8 cellular contexts compared by ENCODE assay signal in the genomic region with DNA sequence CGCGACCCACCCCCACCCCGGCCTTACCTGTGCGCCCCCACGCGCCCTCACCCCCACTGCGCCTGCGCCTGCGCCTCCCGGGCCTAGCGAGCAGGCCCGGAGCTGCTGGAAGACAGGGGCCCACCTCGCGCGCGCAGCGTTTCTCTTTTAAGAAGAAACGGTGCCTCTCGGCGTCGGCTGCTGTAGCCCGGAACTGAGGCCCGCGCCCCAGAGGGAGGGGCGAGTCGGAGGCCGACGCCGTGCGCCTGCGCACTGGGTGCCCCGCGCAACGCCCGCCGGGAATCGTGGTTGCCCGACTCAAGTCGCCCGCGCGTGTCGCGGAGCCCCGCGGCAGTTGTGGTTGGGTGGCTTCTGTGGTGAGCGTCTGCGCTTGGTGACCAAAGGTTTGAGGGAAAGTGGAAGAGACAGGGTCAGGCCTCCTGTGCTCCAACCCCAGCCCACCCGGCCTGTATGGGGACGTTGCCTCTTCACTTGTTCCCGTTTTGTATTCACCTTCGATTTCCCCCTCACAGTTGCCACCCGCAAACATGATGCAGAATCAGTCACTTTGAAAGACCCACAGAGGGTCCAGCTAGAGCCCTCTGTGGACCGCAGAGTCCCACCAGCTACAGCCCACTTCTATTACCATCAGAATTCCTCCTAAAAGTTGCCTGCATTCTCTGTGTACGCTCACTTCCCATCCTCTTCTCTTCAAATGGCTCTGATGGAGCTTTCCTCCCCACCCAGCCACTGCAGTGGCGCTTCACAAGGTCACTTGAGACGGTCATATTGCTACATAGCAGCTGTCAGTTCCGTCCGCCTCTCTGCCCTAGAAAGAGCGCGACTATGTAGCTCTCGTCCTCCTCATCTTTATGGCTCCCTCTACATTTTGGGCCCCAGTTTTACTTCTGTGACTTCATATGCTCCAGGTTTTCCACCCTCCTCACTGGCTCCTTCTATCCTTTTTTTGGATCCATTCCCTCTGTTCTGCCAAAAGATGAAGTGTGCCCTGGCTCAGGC. TPM values are rescaled to one million over a fixed set of nuclear protein-coding genes. Genes with fewer than 3 reads are reported as not detected.
A peak's percentile ranks its signal among the peaks of the same experiment; 100 is the strongest.
DNase-seq lines count a peak whose midpoint lies in the region; ATAC-seq and FAIRE-seq lines count a peak whose summit lies in the region.

A gene with protein sequence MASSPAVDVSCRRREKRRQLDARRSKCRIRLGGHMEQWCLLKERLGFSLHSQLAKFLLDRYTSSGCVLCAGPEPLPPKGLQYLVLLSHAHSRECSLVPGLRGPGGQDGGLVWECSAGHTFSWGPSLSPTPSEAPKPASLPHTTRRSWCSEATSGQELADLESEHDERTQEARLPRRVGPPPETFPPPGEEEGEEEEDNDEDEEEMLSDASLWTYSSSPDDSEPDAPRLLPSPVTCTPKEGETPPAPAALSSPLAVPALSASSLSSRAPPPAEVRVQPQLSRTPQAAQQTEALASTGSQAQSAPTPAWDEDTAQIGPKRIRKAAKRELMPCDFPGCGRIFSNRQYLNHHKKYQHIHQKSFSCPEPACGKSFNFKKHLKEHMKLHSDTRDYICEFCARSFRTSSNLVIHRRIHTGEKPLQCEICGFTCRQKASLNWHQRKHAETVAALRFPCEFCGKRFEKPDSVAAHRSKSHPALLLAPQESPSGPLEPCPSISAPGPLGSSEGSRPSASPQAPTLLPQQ (minus strand): TSS at position 195 of the 999 bp plus-strand sequence. CDS start 776 bp downstream, outside the sequence.

- FAIRE-seq in HTR-8/SVneo (lab: Jason Lieb, UNC), result peak; percentile 9

- peak within 1 kb of the TSS; percentile 92 for H3K9ac ChIP-seq in mesenchymal stem cell (ENCODE audit: low read length)

- no peak within 1 kb of the TSS for H2BK5ac ChIP-seq in mesenchymal stem cell (ENCODE audit: low read depth, low read length, poor library complexity, severe bottlenecking)

- peak within 1 kb of the TSS; percentile 74 to 91 for H3K4ac ChIP-seq in mesenchymal stem cell (ENCODE audit: low read depth in 1 of 2, low read length in 2 of 2)

- peak within 1 kb of the TSS; percentile 99 for H4K8ac ChIP-seq in mesenchymal stem cell (ENCODE audit: low read length)

- peak within 1 kb of the TSS in 1 of 2 experiments; percentile 34 for H3K23ac ChIP-seq in mesenchymal stem cell (ENCODE audit: low read length in 2 of 2)

- peak within 1 kb of the TSS; percentile 87 for H4K91ac ChIP-seq in mesenchymal stem cell (ENCODE audit: low read length)

- H2AK5ac ChIP-seq in mesenchymal stem cell (ENCODE audit: low read length, severe bottlenecking), result peak within 1 kb of the TSS; percentile 74

- H3K4me1 ChIP-seq in effector memory CD4-positive, alpha-beta T cell (ENCODE audit: control insufficient read depth, insufficient read depth, low read length, poor library complexity, severe bottlenecking), result peaks cover 31% of the 10 kb centered on the region
- peaks cover 32% of the 10 kb centered on the region for H3K4me1 ChIP-seq in mesenchymal stem cell (ENCODE audit: control insufficient read depth, insufficient read depth, low read depth, low read length)

- peak within 1 kb of the TSS; percentile 89 for H2BK15ac ChIP-seq in mesenchymal stem cell (ENCODE audit: low read depth, poor library complexity, severe bottlenecking)

- no peaks in the 10 kb centered on the region for H3K9me3 ChIP-seq in effector memory CD4-positive, alpha-beta T cell (ENCODE audit: control insufficient read depth, low read length)
- H3K9me3 ChIP-seq in mesenchymal stem cell (ENCODE audit: control insufficient read depth, low read length), result no peaks in the 10 kb centered on the region

- peak within 1 kb of the TSS; percentile 85 to 92 for H3K18ac ChIP-seq in mesenchymal stem cell (ENCODE audit: low read depth in 1 of 2, low read length in 2 of 2)

- H3K14ac ChIP-seq in mesenchymal stem cell (ENCODE audit: low read length in 2 of 2), result peak within 1 kb of the TSS in 1 of 2 experiments; percentile 5

- H3K4me3 ChIP-seq in effector memory CD4-positive, alpha-beta T cell (ENCODE audit: insufficient read depth, low read depth, low read length, poor library complexity, severe bottlenecking), result peak within 1 kb of the TSS; percentile 53
- H3K4me3 ChIP-seq in mesenchymal stem cell (ENCODE audit: insufficient read depth in 1 of 2, low read depth in 1 of 2, low read length in 2 of 2), result peak within 1 kb of the TSS; percentile 65 to 86

- H2BK120ac ChIP-seq in mesenchymal stem cell (ENCODE audit: low read depth, low read length), result peak within 1 kb of the TSS; percentile 55

- H2BK12ac ChIP-seq in mesenchymal stem cell (ENCODE audit: low read length in 2 of 2), result peak within 1 kb of the TSS; percentile 31 to 67

- peak; percentile 83 for ATAC-seq in GM21381 (IDR thresholded peaks at IDR 0.05; ENCODE audit: unreplicated experiment)

- peaks cover 31% of the 10 kb centered on the region for H3K79me1 ChIP-seq in mesenchymal stem cell (replicated peaks; ENCODE audit: low read length, poor library complexity, severe bottlenecking)

- peak within 1 kb of the TSS; percentile 94 for H3K4me2 ChIP-seq in mesenchymal stem cell (ENCODE audit: low read length, poor library complexity, severe bottlenecking)

- WGBS in mesenchymal stem cell, result 10% methylated on average over 50 of the region's 62 CpGs

- H3K27me3 ChIP-seq in effector memory CD4-positive, alpha-beta T cell (replicated peaks; ENCODE audit: control insufficient read depth, insufficient read depth, low read length, poor library complexity, severe bottlenecking), result no peaks in the 10 kb centered on the region
- no peaks in the 10 kb centered on the region for H3K27me3 ChIP-seq in mesenchymal stem cell (ENCODE audit: control insufficient read depth in 1 of 2, insufficient read depth in 1 of 2, low read length in 2 of 2)

- no peaks in the 10 kb centered on the region for H3K36me3 ChIP-seq in effector memory CD4-positive, alpha-beta T cell (ENCODE audit: control insufficient read depth, insufficient read depth, low read length)
- H3K36me3 ChIP-seq in mesenchymal stem cell (ENCODE audit: control insufficient read depth in 1 of 2, insufficient read depth in 2 of 2, low read depth in 1 of 2, low read length in 2 of 2), result peaks cover 16% of the 10 kb centered on the region in 2 experiments

- DNase-seq in COR-L47 (lab: John Stamatoyannopoulos, UW), result peak; percentile 97
- DNase-seq in HTR-8/SVneo (ENCODE audit: insufficient read length, low spot score), result peak; percentile 96
- DNase-seq in NOMO-1 (lab: John Stamatoyannopoulos, UW; ENCODE audit: unreplicated experiment in 2 of 2), result peak; percentile 96 to 98
- peak; percentile 94 to 96 for DNase-seq in activated CD8-positive, alpha-beta memory T cell treated with anti-CD3 and anti-CD28 coated beads for 4 hours (ENCODE audit: low read depth in 2 of 2)
- DNase-seq in effector memory CD4-positive, alpha-beta T cell, result peak; percentile 92 to 95 (median 93)
- DNase-seq in mesenchymal stem cell, result peak; percentile 97
- peak; percentile 96 for DNase-seq in stimulated activated CD8-positive, alpha-beta memory T cell treated with anti-CD3 and anti-CD28 coated beads, Interleukin-12 subunit alpha, Interleukin-12 subunit beta, amount 100 ng/mL, for 4 hours (ENCODE audit: low read depth)

- peak within 1 kb of the TSS; percentile 73 for H3K27ac ChIP-seq in effector memory CD4-positive, alpha-beta T cell (ENCODE audit: insufficient read depth, low read length, poor library complexity, severe bottlenecking)
- H3K27ac ChIP-seq in mesenchymal stem cell (ENCODE audit: low read length, poor library complexity, severe bottlenecking), result peak within 1 kb of the TSS; percentile 55

- peak within 1 kb of the TSS; percentile 79 for H2AFZ ChIP-seq in mesenchymal stem cell (ENCODE audit: low read depth, low read length)

RNA-seq across cellular contexts. Expression of the gene that starts here (rescaled TPM):
- polyA plus RNA-seq in mesenchymal stem cell (2013, experiment 1 of 2), result 10.4 TPM
- polyA plus RNA-seq in mesenchymal stem cell (2013, experiment 2 of 2), result 10.5 TPM

Comparison
In these comparisons a context has a peak if more than half of its experiments do, and no peak if none do; other contexts are left out.
1. Peak in every context shown above with its lines: DNase-seq, ATAC-seq, H3K4me3 ChIP-seq and H3K27ac ChIP-seq.